In the genomic region with DNA sequence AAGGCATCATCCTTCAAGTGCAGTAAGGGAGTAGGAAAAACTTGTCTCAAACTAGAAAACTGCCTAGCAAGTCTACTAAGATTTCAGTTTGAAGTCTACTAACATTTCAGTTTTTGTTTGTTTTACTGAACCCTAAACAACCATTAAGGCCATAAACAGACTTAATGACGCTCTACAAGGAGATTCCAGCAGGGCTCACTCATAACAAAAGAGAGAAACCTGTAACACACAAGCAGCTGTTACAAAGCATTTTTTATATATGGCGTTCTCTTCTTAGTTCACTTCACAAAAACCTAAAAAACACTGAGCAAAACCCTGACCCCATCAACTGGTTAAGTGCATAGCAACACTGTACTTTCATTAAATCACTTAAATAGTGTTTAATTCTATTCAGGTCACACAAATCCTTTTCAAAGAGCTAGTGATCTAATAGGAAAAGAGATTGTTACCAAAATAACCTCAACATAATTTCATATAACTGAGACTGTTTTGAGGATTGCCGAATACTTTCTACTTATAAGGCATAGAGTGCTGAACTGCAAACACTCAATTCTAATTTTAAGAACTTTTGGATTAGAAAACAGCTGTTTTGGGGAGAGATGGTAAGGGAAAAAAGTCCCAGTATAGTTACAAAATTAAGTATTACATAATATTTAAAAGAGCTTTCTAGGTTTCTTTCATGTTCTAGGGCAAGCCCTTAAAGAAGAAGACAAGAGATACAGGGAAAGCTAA, we compare ENCODE assay signal across 8 cellular contexts. TPM values are rescaled to one million over a fixed set of nuclear protein-coding genes. Genes with fewer than 3 reads are reported as not detected.
DNase-seq lines count a peak whose midpoint lies in the region; ATAC-seq and TF ChIP-seq lines count a peak whose summit lies in the region.

No MANE protein-coding gene starts in this region.

- H3K27ac ChIP-seq in colonic mucosa, result peak overlapping the region; percentile 96
- peak overlapping the region; percentile 80 for H3K27ac ChIP-seq in muscle layer of colon (ENCODE audit: low read depth, low read length)

- H3K4me3 ChIP-seq in GM12864 (ENCODE audit: low read depth, low read length) (peak overlapping the region; percentile 68), NB4 (ENCODE audit: low read depth, low read length) (peak overlapping the region; percentile 93), colonic mucosa (peak overlapping the region; percentile 85), muscle layer of colon (ENCODE audit: low read depth in 1 of 2, low read length in 2 of 2) (peak overlapping the region; percentile 70 to 84)

- ATAC-seq in GM21367 (IDR thresholded peaks at IDR 0.05; ENCODE audit: unreplicated experiment) (no peak), GM21515 (IDR thresholded peaks at IDR 0.05; ENCODE audit: unreplicated experiment) (no peak)

- H3K9ac ChIP-seq in colonic mucosa (ENCODE audit: low read depth in 2 of 2, low read length in 2 of 2) (peak overlapping the region; percentile 47 to 91), muscle layer of colon (ENCODE audit: low read length) (peak overlapping the region; percentile 93)

- H3K36me3 ChIP-seq in colonic mucosa, result no peaks in the 10 kb centered on the region
- no peaks in the 10 kb centered on the region for H3K36me3 ChIP-seq in muscle layer of colon (ENCODE audit: insufficient read depth, low read length)

- DNase-seq in GM12864 (ENCODE audit: low read depth), result no peak
- peak; percentile 20 for DNase-seq in NB4 (ENCODE audit: low read depth)
- DNase-seq in colonic mucosa, result no peak
- DNase-seq in NOMO-1 treated with dmso at 0.1 percent for 144 hours (lab: John Stamatoyannopoulos, UW; ENCODE audit: unreplicated experiment), result no peak
- DNase-seq in mesenteric fat pad (ENCODE audit: low spot score), result no peak

- intact Hi-C loops in colonic mucosa (cut with DNase I), result no loop called here

- H3K9me3 ChIP-seq in colonic mucosa (no peaks in the 10 kb centered on the region), muscle layer of colon (ENCODE audit: low read length) (no peaks in the 10 kb centered on the region)

- H3K4me1 ChIP-seq in colonic mucosa, result peaks cover 3% of the 10 kb centered on the region
- H3K4me1 ChIP-seq in muscle layer of colon (ENCODE audit: insufficient read depth, low read length), result peaks cover 12% of the 10 kb centered on the region

- TF ChIP-seq POLR2A in NB4 (IDR thresholded peaks at IDR 0.05; ENCODE audit: extremely low read depth, insufficient read length), result no peak

- H3K27me3 ChIP-seq in colonic mucosa, result no peaks in the 10 kb centered on the region
- no peaks in the 10 kb centered on the region for H3K27me3 ChIP-seq in muscle layer of colon (ENCODE audit: control insufficient read depth in 1 of 2, insufficient read depth in 2 of 2, low read length in 2 of 2)

- TF ChIP-seq CTCF in GM12864 (IDR thresholded peaks at IDR 0.05; ENCODE audit: low read depth, low read length, missing control alignments) (no peak), NB4 (IDR thresholded peaks at IDR 0.05; ENCODE audit: low read depth, low read length) (no peak), colonic mucosa (IDR thresholded peaks at IDR 0.05) (no peak)

RNA-seq across cellular contexts. Expression of a gene that starts 1.5 kb away (rescaled TPM):
- total RNA-seq in colonic mucosa (10 to 100 TPM; 17.7 to 24.9 TPM), mesenteric fat pad (23.4 TPM)
